ENCODE assay signal across 11 cellular contexts in the genomic region with DNA sequence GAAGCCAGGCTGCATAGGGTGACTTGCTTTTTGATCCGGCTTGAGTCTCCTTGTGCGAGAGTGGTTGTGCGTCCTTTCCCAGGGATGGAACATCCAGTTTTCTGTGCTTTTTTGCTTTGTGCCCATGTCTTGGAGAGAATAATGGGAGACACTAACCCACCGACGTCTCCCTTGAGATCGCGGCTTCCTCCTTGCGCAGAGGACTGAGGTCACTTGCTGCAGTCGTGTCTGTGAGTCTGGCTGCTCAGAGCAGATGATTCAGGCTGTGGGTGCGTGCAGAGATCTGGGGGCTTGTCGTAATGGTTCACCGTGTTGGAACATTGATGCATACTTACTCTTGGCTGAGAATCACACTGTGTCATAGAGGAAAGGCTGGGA.
DNase-seq lines count a peak whose midpoint lies in the region; ATAC-seq and TF ChIP-seq lines count a peak whose summit lies in the region.
"Had no signal": no experiment of that assay in that cellular context is flagged by ENCODE, and none has a peak within 500 bp of the region (broad histone marks: within the 10 kb centered on the region; RNA-seq: fewer than 3 reads in every experiment).

No MANE protein-coding gene starts in this region.

- H3K9ac ChIP-seq in mammary epithelial cell (ENCODE audit: insufficient read depth, low read length): no peak overlapping the region

- H3K36me3 ChIP-seq in mammary epithelial cell (ENCODE audit: insufficient read depth, low read length): no peaks in the 10 kb centered on the region
- H3K36me3 ChIP-seq: thyroid gland had no signal

- no peaks in the 10 kb centered on the region for H3K9me3 Mint-ChIP-seq in MCF 10A (ENCODE audit: unreplicated experiment)
- H3K9me3 Mint-ChIP-seq in activated naive CD4-positive, alpha-beta T cell treated with anti-CD3 and anti-CD28 coated beads, Interleukin-2, amount 50 U/mL, for 24 hours: no peaks in the 10 kb centered on the region
- no peaks in the 10 kb centered on the region for H3K9me3 Mint-ChIP-seq in stimulated activated naive CD8-positive, alpha-beta T cell treated with anti-CD3 and anti-CD28 coated beads, Interleukin-15, amount 100 ng/mL, for 72 hours

- H4K20me1 ChIP-seq in mammary epithelial cell (ENCODE audit: insufficient read depth, low read length): no peaks in the 10 kb centered on the region

- BruUV-seq in mammary epithelial cell (replicated peaks; lab: Mats Ljungman, UMichigan) (no TSS peak), MCF 10A (replicated peaks; lab: Mats Ljungman, UMichigan) (no TSS peak)

- H3K4me3 ChIP-seq in mammary epithelial cell (replicated peaks in 1 of 3; ENCODE audit: insufficient read depth in 1 of 3, low read depth in 2 of 3, low read length in 3 of 3): no peak overlapping the region
- H3K4me3 ChIP-seq in iPS-18c (ENCODE audit: insufficient read depth, low read depth, low read length): peak overlapping the region; percentile 42
- H3K4me3 ChIP-seq: thyroid gland had no signal

- POLR2A ChIA-PET in MCF 10A (lab: Yijun Ruan, JAX): no interaction called here

- WGBS in mammary epithelial cell (ENCODE audit: low coverage, missing lambda C conversion rate): 18% methylated on average over 6 of the region's 12 CpGs

- dilution Hi-C loops in mammary epithelial cell (cut with HindIII; ENCODE audit: low sequenced_read_pairs): no loop called here

- no peak overlapping the region for H3K27ac Mint-ChIP-seq in MCF 10A (ENCODE audit: low read depth, unreplicated experiment)
- no peak overlapping the region for H3K27ac Mint-ChIP-seq in activated naive CD4-positive, alpha-beta T cell treated with anti-CD3 and anti-CD28 coated beads, Interleukin-2, amount 50 U/mL, for 24 hours
- H3K27ac Mint-ChIP-seq in stimulated activated naive CD8-positive, alpha-beta T cell treated with anti-CD3 and anti-CD28 coated beads, Interleukin-15, amount 100 ng/mL, for 72 hours: no peak overlapping the region

- H3K4me1 Mint-ChIP-seq in MCF 10A (ENCODE audit: insufficient read depth, unreplicated experiment): peaks cover 5% of the 10 kb centered on the region
- peaks cover 21% of the 10 kb centered on the region for H3K4me1 Mint-ChIP-seq in activated naive CD4-positive, alpha-beta T cell treated with anti-CD3 and anti-CD28 coated beads, Interleukin-2, amount 50 U/mL, for 24 hours
- peaks cover 41% of the 10 kb centered on the region for H3K4me1 Mint-ChIP-seq in stimulated activated naive CD8-positive, alpha-beta T cell treated with anti-CD3 and anti-CD28 coated beads, Interleukin-15, amount 100 ng/mL, for 72 hours

- peak overlapping the region; percentile 60 for H3K4me2 ChIP-seq in mammary epithelial cell (ENCODE audit: insufficient read depth, low read depth, low read length)

- H3K4me1 ChIP-seq in mammary epithelial cell (ENCODE audit: insufficient read depth, low read length): peaks cover 8% of the 10 kb centered on the region

- no peak overlapping the region for H2AFZ ChIP-seq in mammary epithelial cell (ENCODE audit: low read depth, low read length)

- no peak for DNase-seq in mammary epithelial cell
- DNase-seq in MCF 10A (ENCODE audit: unreplicated experiment): no peak
- DNase-seq in stimulated activated naive CD8-positive, alpha-beta T cell treated with anti-CD3 and anti-CD28 coated beads, Interleukin-15, amount 100 ng/mL, for 72 hours: peak in 1 of 2 donors; percentile 13
- no peak for DNase-seq in Kasumi-1 (lab: John Stamatoyannopoulos, UW)
- DNase-seq: GOT3, MV-4-11 had no signal

- H3K79me2 ChIP-seq in mammary epithelial cell (ENCODE audit: insufficient read depth, low read length): no peaks in the 10 kb centered on the region

- H3K4me3 Mint-ChIP-seq in MCF 10A (ENCODE audit: unreplicated experiment): no peak overlapping the region
- H3K4me3 Mint-ChIP-seq in activated naive CD4-positive, alpha-beta T cell treated with anti-CD3 and anti-CD28 coated beads, Interleukin-2, amount 50 U/mL, for 24 hours: peak overlapping the region; percentile 87
- peak overlapping the region; percentile 70 to 81 for H3K4me3 Mint-ChIP-seq in stimulated activated naive CD8-positive, alpha-beta T cell treated with anti-CD3 and anti-CD28 coated beads, Interleukin-15, amount 100 ng/mL, for 72 hours

- CTCF ChIA-PET in mammary epithelial cell (lab: Charles Lee; ENCODE audit: low non-redundant PET): no interaction called here
- CTCF ChIA-PET in MCF 10A (lab: Yijun Ruan, JAX): interaction anchor here (0.7 to 1.1 kb wide), 2 partner anchors 10 to 562 kb away, joined by 3 to 4 read pairs; no protein-coding TSS in a partner anchor

- ATAC-seq in stimulated activated naive CD8-positive, alpha-beta T cell treated with anti-CD3 and anti-CD28 coated beads, Interleukin-15, amount 100 ng/mL, for 72 hours: peak; percentile 39
- ATAC-seq in GM18861 (IDR thresholded peaks at IDR 0.05; ENCODE audit: unreplicated experiment) (no peak), GM19351 (IDR thresholded peaks at IDR 0.05; ENCODE audit: unreplicated experiment) (no peak)

- H3K36me3 Mint-ChIP-seq in MCF 10A (ENCODE audit: insufficient read depth, unreplicated experiment): peaks cover 7% of the 10 kb centered on the region
- no peaks in the 10 kb centered on the region for H3K36me3 Mint-ChIP-seq in activated naive CD4-positive, alpha-beta T cell treated with anti-CD3 and anti-CD28 coated beads, Interleukin-2, amount 50 U/mL, for 24 hours

- intact Hi-C loops in mammary epithelial cell (cut with micrococcal nuclease) (no loop called here), MCF 10A (cut with micrococcal nuclease) (no loop called here)

- H3K27me3 ChIP-seq in mammary epithelial cell (ENCODE audit: insufficient read depth, low read length): peaks cover 34% of the 10 kb centered on the region

- H3K27me3 Mint-ChIP-seq in MCF 10A (ENCODE audit: insufficient read depth, unreplicated experiment): peaks cover 62% of the 10 kb centered on the region
- H3K27me3 Mint-ChIP-seq in activated naive CD4-positive, alpha-beta T cell treated with anti-CD3 and anti-CD28 coated beads, Interleukin-2, amount 50 U/mL, for 24 hours: peaks cover 27% of the 10 kb centered on the region
- H3K27me3 Mint-ChIP-seq in stimulated activated naive CD8-positive, alpha-beta T cell treated with anti-CD3 and anti-CD28 coated beads, Interleukin-15, amount 100 ng/mL, for 72 hours: peaks cover 79% of the 10 kb centered on the region

- TF ChIP-seq CTCF in mammary epithelial cell (conservative IDR thresholded peaks at IDR 0.05 in 1 of 2, IDR thresholded peaks at IDR 0.05 in 1 of 2; ENCODE audit: extremely low read depth in 1 of 2, insufficient read depth in 1 of 2, low read depth in 1 of 2, low read length in 2 of 2): no peak
- TF ChIP-seq CTCF in MCF 10A (IDR thresholded peaks at IDR 0.05; ENCODE audit: unreplicated experiment): no peak

- H3K9me3 ChIP-seq in mammary epithelial cell (replicated peaks; ENCODE audit: insufficient read depth, low read length) (no peaks in the 10 kb centered on the region), iPS-18c (ENCODE audit: control insufficient read depth, insufficient read depth, low read length) (peaks cover 4% of the 10 kb centered on the region)
- H3K9me3 ChIP-seq: thyroid gland had no signal

- no peak overlapping the region for H3K27ac ChIP-seq in mammary epithelial cell (ENCODE audit: insufficient read depth, low read depth, low read length)
- H3K27ac ChIP-seq: thyroid gland had no signal

- in situ Hi-C loops in mammary epithelial cell (cut with MboI; ENCODE audit: low sequenced_read_pairs in 2 of 2): no loop called here
